In the genomic region with DNA sequence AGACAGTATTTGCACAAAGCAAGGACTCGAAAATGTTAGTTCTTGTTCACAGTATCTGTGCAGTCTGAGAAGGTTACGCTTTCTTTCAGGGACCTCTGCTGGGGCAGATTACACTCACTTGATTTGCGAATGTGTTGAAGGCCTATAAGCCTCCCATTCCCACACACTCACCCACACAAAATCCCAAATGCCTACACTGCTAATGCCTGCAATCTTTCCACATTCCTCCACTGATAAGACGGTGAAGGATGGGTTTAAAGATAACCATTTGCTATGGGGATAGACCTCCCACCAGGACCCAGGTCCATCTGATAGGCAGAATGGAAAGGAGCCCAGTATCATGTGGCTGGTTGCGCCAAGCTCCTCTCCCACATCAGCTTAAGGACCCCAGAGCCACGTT, we compare ENCODE assay signal across 25 cellular contexts.
DNase-seq lines count a peak whose midpoint lies in the region; FAIRE-seq and TF ChIP-seq lines count a peak whose summit lies in the region.
"Had no signal": no experiment of that assay in that cellular context is flagged by ENCODE, and none has a peak within 500 bp of the region (broad histone marks: within the 10 kb centered on the region; RNA-seq: fewer than 3 reads in every experiment).

No MANE protein-coding gene starts in this region.

- H3K4me2 ChIP-seq in H1 (ENCODE audit: insufficient read depth in 1 of 2, low read depth in 2 of 2, low read length in 2 of 2) = no peak overlapping the region
- H3K4me2 ChIP-seq in neuronal stem cell (ENCODE audit: insufficient read depth, low read length, poor library complexity, severe bottlenecking) = no peak overlapping the region
- H3K4me2 ChIP-seq: KMS-11, SK-N-SH had no signal

- no peak overlapping the region for H3K4me3 ChIP-seq in HEK293 (ENCODE audit: low read depth, low read length)
- H3K4me3 ChIP-seq in H1 (ENCODE audit: extremely low read depth in 1 of 4, insufficient read depth in 2 of 4, low read depth in 3 of 4, low read length in 4 of 4) = no peak overlapping the region
- H3K4me3 ChIP-seq in neuronal stem cell (ENCODE audit: low read length in 2 of 2) = no peak overlapping the region
- no peak overlapping the region for H3K4me3 ChIP-seq in suprapubic skin

- H2BK5ac ChIP-seq in H1 (ENCODE audit: low read depth, low read length) (peak overlapping the region; percentile 53; the same call in 1 of the 2 replicates), neuronal stem cell (ENCODE audit: low read length) (no peak overlapping the region)

- H3K18ac ChIP-seq in H1 (ENCODE audit: extremely low read depth, low read length) (no peak overlapping the region; the same call in 1 of the 2 replicates), neuronal stem cell (ENCODE audit: low read length) (peak overlapping the region; percentile 1)

- H3K23me2 ChIP-seq in H1 (ENCODE audit: low read depth, low read length) = no peaks in the 10 kb centered on the region; the same call in 1 of the 2 replicates

- no peak overlapping the region; the same call in 1 of the 2 replicates for H2AFZ ChIP-seq in H1 (ENCODE audit: low read length)
- no peak overlapping the region for H2AFZ ChIP-seq in neuronal stem cell (ENCODE audit: low read length)

- H4K91ac ChIP-seq in H1 (replicated peaks; ENCODE audit: insufficient read length, low read length) = peak overlapping the region; percentile 37
- H4K91ac ChIP-seq in neuronal stem cell (ENCODE audit: low read depth, low read length, poor library complexity) = no peak overlapping the region

- TF ChIP-seq RAD21 in H1 (IDR thresholded peaks at IDR 0.05 in 1 of 2, conservative IDR thresholded peaks at IDR 0.05 in 1 of 2; ENCODE audit: low read depth in 2 of 2, low read length in 2 of 2) = no peak

- CTCF ChIA-PET in HEK293 (lab: Yijun Ruan, JAX) = no interaction called here
- CTCF ChIA-PET in H1 (lab: Charles Lee; ENCODE audit: partially characterized antibody) = interaction anchor here (0.7 kb wide), 1 partner anchor 174 kb away, joined by 3 read pairs; no protein-coding TSS in a partner anchor

- H2BK120ac ChIP-seq in H1 (replicated peaks; ENCODE audit: low read depth, low read length) = peak overlapping the region; percentile 16
- H2BK120ac ChIP-seq in neuronal stem cell (ENCODE audit: low read depth, low read length) = no peak overlapping the region

- intact Hi-C loops in head of caudate nucleus (cut with DNase I) = no loop called here

- DNase-seq in H1 (ENCODE audit: low read depth in 1 of 2, low spot score in 2 of 2) (no peak), left kidney (ENCODE audit: low read depth, low spot score) (peak; percentile 27), neuronal stem cell (ENCODE audit: low spot score) (no peak), suprapubic skin (ENCODE audit: low spot score in 2 of 2) (no peak), NOMO-1 treated with dmso at 0.1 percent for 144 hours (lab: John Stamatoyannopoulos, UW; ENCODE audit: unreplicated experiment) (no peak), head of caudate nucleus (no peak)
- DNase-seq: Calu3; CD8-positive, alpha-beta memory T cell; DMS153; IMR-90; NCI-H1105; NCI-H146; NCI-H2029; NCI-H226; NCI-H510A treated with DMSO at 0.1 percent for 48 hours; NCI-H748 treated with DMSO at 0.1 percent for 48 hours; SHP77 treated with DMSO at 0.1 percent for 48 hours; SK-N-SH had no signal

- H2BK15ac ChIP-seq in H1 (ENCODE audit: low read length) (no peak overlapping the region), neuronal stem cell (ENCODE audit: low read length) (no peak overlapping the region)

- H3K56ac ChIP-seq in H1 (replicated peaks; ENCODE audit: insufficient read length, low read depth, low read length) = no peak overlapping the region

- H3K9me3 ChIP-seq in HEK293 (ENCODE audit: control insufficient read depth, insufficient read depth, low read depth, low read length) (no peaks in the 10 kb centered on the region), H1 (ENCODE audit: insufficient read depth in 2 of 2, low read depth in 1 of 2, low read length in 1 of 2) (no peaks in the 10 kb centered on the region), neuronal stem cell (replicated peaks in 1 of 2; ENCODE audit: control insufficient read depth in 2 of 2, insufficient read depth in 1 of 2, low read depth in 1 of 2, low read length in 2 of 2) (no peaks in the 10 kb centered on the region), suprapubic skin (no peaks in the 10 kb centered on the region)
- H3K9me3 ChIP-seq: SK-N-SH had no signal

- no peak for TF ChIP-seq CTCF in HEK293 (tag by site-specific recombination; IDR thresholded peaks at IDR 0.05)
- no peak for TF ChIP-seq CTCF in H1 (IDR thresholded peaks at IDR 0.05; ENCODE audit: control extremely low read depth in 1 of 3, insufficient read depth in 1 of 3, low read depth in 1 of 3, low read length in 3 of 3)
- TF ChIP-seq CTCF in suprapubic skin (IDR thresholded peaks at IDR 0.05) = no peak

- no peak overlapping the region for H3K4ac ChIP-seq in H1 (replicated peaks; ENCODE audit: insufficient read length, low read depth, low read length)
- no peak overlapping the region for H3K4ac ChIP-seq in neuronal stem cell (ENCODE audit: low read length)

- no peak for FAIRE-seq in H1 (lab: Jason Lieb, UNC)
- FAIRE-seq: A204.1, G401.6, GM12892 had no signal

- H3K4me1 ChIP-seq in HEK293 (ENCODE audit: control insufficient read depth, insufficient read depth, low read length) = peaks cover 6% of the 10 kb centered on the region; the same call in 1 of the 2 replicates
- peaks cover 2 to 29% (median 22%) of the 10 kb centered on the region in 4 experiments; a peak in 6 of 7 replicates for H3K4me1 ChIP-seq in H1 (replicated peaks in 1 of 4; ENCODE audit: control insufficient read depth in 3 of 4, insufficient read depth in 4 of 4, low read length in 3 of 4)
- H3K4me1 ChIP-seq in neuronal stem cell (ENCODE audit: control insufficient read depth in 2 of 2, insufficient read depth in 1 of 2, low read depth in 1 of 2, low read length in 2 of 2) = peaks cover 24 to 38% of the 10 kb centered on the region in 2 donors
- no peaks in the 10 kb centered on the region for H3K4me1 ChIP-seq in suprapubic skin

- H2BK20ac ChIP-seq in H1 (ENCODE audit: low read length) = peak overlapping the region; percentile 98; the same call in 1 of the 2 replicates

- H3K79me1 ChIP-seq in H1 (ENCODE audit: low read depth, low read length) (no peaks in the 10 kb centered on the region), neuronal stem cell (ENCODE audit: low read depth, low read length) (no peaks in the 10 kb centered on the region)

- H3K27me3 ChIP-seq in H1 (replicated peaks in 1 of 4; ENCODE audit: control insufficient read depth in 3 of 4, extremely low read depth in 1 of 4, insufficient read depth in 3 of 4, low read length in 3 of 4) (no peaks in the 10 kb centered on the region), neuronal stem cell (ENCODE audit: control insufficient read depth in 3 of 3, insufficient read depth in 3 of 3, low read depth in 1 of 3, low read length in 3 of 3) (no peaks in the 10 kb centered on the region), suprapubic skin (no peaks in the 10 kb centered on the region)

- no peak for TF ChIP-seq EP300 in H1 (IDR thresholded peaks at IDR 0.05; ENCODE audit: borderline replicate concordance in 1 of 2, low read depth in 2 of 2, low read length in 2 of 2)
- TF ChIP-seq EP300 in suprapubic skin (IDR thresholded peaks at IDR 0.05) = no peak

- H2AK5ac ChIP-seq in H1 (ENCODE audit: low read depth, low read length) (peak overlapping the region; percentile 9; the same call in 1 of the 2 replicates), neuronal stem cell (ENCODE audit: low read depth, low read length) (no peak overlapping the region)

- H3K14ac ChIP-seq in H1 (ENCODE audit: insufficient read length) = no peak overlapping the region
- no peak overlapping the region for H3K14ac ChIP-seq in neuronal stem cell (ENCODE audit: low read length)

- H3K27ac ChIP-seq in HEK293 (ENCODE audit: extremely low read depth, low read depth, low read length) = no peak overlapping the region
- no peak overlapping the region for H3K27ac ChIP-seq in H1 (ENCODE audit: low read depth, low read length)
- no peak overlapping the region for H3K27ac ChIP-seq in neuronal stem cell (replicated peaks; ENCODE audit: low read length)
- no peak overlapping the region for H3K27ac ChIP-seq in suprapubic skin
- H3K27ac ChIP-seq: C4-2B, KMS-11, RWPE1 had no signal

- TF ChIP-seq POLR2A in H1 (IDR thresholded peaks at IDR 0.05; ENCODE audit: control extremely low read depth in 1 of 2, low read depth in 2 of 2, low read length in 2 of 2) (no peak), suprapubic skin (IDR thresholded peaks at IDR 0.05) (no peak)

- POLR2A ChIA-PET in HEK293 (lab: Yijun Ruan, JAX) = no interaction called here
- POLR2A ChIA-PET in H1 (lab: Charles Lee; ENCODE audit: partially characterized antibody) = no interaction called here

- H2BK12ac ChIP-seq in H1 (ENCODE audit: low read depth, low read length) = peak overlapping the region; percentile 96
- H2BK12ac ChIP-seq in neuronal stem cell (ENCODE audit: low read length) = no peak overlapping the region

- H4K8ac ChIP-seq in H1 (ENCODE audit: extremely low read depth, insufficient read depth, low read length) (no peak overlapping the region), neuronal stem cell (ENCODE audit: low read depth, low read length) (no peak overlapping the region)

- peak overlapping the region in 1 of 4 experiments; percentile 10; a peak in 1 of 7 replicates for H3K9ac ChIP-seq in H1 (replicated peaks in 1 of 4; ENCODE audit: extremely low read depth in 1 of 4, low read depth in 3 of 4, low read length in 3 of 4)
- no peak overlapping the region for H3K9ac ChIP-seq in neuronal stem cell (ENCODE audit: low read depth, low read length, poor library complexity)
- H3K9ac ChIP-seq: KMS-11, SK-N-SH had no signal

- no peaks in the 10 kb centered on the region for H4K20me1 ChIP-seq in H1 (replicated peaks in 1 of 2; ENCODE audit: control insufficient read depth in 1 of 2, insufficient read depth in 2 of 2, low read length in 2 of 2)

- no peak overlapping the region for H4K5ac ChIP-seq in H1 (ENCODE audit: insufficient read length, low read depth, low read length)

- H3K23ac ChIP-seq in H1 (ENCODE audit: insufficient read length) (no peak overlapping the region), neuronal stem cell (ENCODE audit: low read depth, low read length, poor library complexity) (no peak overlapping the region)

- no peaks in the 10 kb centered on the region for H3K79me2 ChIP-seq in H1 (ENCODE audit: control insufficient read depth in 1 of 2, insufficient read depth in 2 of 2, low read length in 2 of 2)

- WGBS in H1 (ENCODE audit: extremely low coverage in 1 of 2, insufficient coverage in 1 of 2, insufficient read length in 1 of 2, insufficient replicate concordance in 2 of 2, low coverage in 1 of 2, low lambda C conversion rate in 2 of 2, missing lambda C conversion rate in 1 of 2), 2 experiments = 83% methylated on average over 6 of the region's 6 CpGs; no CpG with 5 or more reads in 1 of the 2 experiments
- no CpG with 5 or more reads among the region's 6 CpGs for WGBS in neuronal stem cell (ENCODE audit: extremely low coverage in 2 of 2, insufficient read length in 2 of 2, insufficient replicate concordance in 1 of 2), 2 donors
- 73% methylated on average over 6 of the region's 6 CpGs for WGBS in suprapubic skin

- H3K36me3 ChIP-seq in HEK293 (ENCODE audit: control insufficient read depth in 2 of 2, insufficient read depth in 1 of 2, low read length in 2 of 2) (no peaks in the 10 kb centered on the region), H1 (ENCODE audit: control insufficient read depth in 2 of 4, insufficient read depth in 4 of 4, low read length in 3 of 4) (no peaks in the 10 kb centered on the region), neuronal stem cell (replicated peaks in 1 of 2; ENCODE audit: control insufficient read depth in 2 of 2, insufficient read depth in 2 of 2, low read length in 2 of 2) (no peaks in the 10 kb centered on the region), suprapubic skin (no peaks in the 10 kb centered on the region)
